ENCODE assay signal across 8 cellular contexts in the genomic region with DNA sequence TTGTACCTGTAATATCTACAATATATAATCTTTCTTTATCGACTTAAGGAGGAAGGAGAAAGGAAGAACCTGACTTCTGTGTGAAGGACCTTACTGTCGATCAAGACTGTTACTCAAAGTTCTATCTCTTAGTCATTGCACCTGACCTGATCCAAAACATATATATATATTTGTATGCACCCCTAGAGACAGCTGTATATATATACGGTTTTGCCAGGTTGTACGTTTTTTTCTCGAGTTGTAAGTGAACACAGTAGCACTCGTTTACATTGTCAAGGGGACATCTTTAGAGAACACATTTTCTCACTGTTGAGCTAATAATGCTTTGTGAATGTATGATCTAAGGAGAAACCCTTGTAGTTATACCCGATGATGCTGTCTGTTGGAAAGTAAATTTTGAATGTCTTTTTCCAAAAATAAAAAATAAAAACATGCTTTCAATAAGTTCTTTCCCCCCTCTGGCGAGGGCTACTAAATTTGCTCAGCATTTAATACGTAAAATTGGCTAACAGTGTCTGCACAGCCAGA. TPM values are rescaled to one million over a fixed set of nuclear protein-coding genes. Genes with fewer than 3 reads are reported as not detected.
A peak's percentile ranks its signal among the peaks of the same experiment; 100 is the strongest.
DNase-seq lines count a peak whose midpoint lies in the region; ATAC-seq and TF ChIP-seq lines count a peak whose summit lies in the region.

No MANE protein-coding gene starts in this region.

- no peaks in the 10 kb centered on the region for H3K27me3 Mint-ChIP-seq in activated T-helper 17 cell treated with anti-CD3 and anti-CD28 coated beads, Interleukin-2, amount 50 U/mL, for 72 hours

- H3K27ac ChIP-seq in tibial nerve: peak overlapping the region; percentile 22 to 89 (median 88)

- H3K36me3 Mint-ChIP-seq in activated T-helper 17 cell treated with anti-CD3 and anti-CD28 coated beads, Interleukin-2, amount 50 U/mL, for 72 hours (ENCODE audit: low read depth): peaks cover 43% of the 10 kb centered on the region

- H3K4me1 Mint-ChIP-seq in activated T-helper 17 cell treated with anti-CD3 and anti-CD28 coated beads, Interleukin-2, amount 50 U/mL, for 72 hours: peaks cover 19% of the 10 kb centered on the region

- intact Hi-C loops in left colon (cut with DNase I, micrococcal nuclease): no loop called here

- no peaks in the 10 kb centered on the region for H3K9me3 Mint-ChIP-seq in activated T-helper 17 cell treated with anti-CD3 and anti-CD28 coated beads, Interleukin-2, amount 50 U/mL, for 72 hours

- TF ChIP-seq EP300 in tibial nerve (IDR thresholded peaks at IDR 0.05): no peak

- H3K4me1 ChIP-seq in tibial nerve: peaks cover 0 to 36% (median 15%) of the 10 kb centered on the region in 4 donors

- H3K4me3 ChIP-seq in tibial nerve: peak overlapping the region; percentile 56 to 93 (median 71)

- H3K36me3 ChIP-seq in tibial nerve: peaks cover 0 to 17% (median 3%) of the 10 kb centered on the region in 3 donors

- no peak for TF ChIP-seq POLR2A in tibial nerve (IDR thresholded peaks at IDR 0.05)

- no peaks in the 10 kb centered on the region for H3K27me3 ChIP-seq in tibial nerve

- DNase-seq in CD1c-positive myeloid dendritic cell (ENCODE audit: extremely low spot score): peak; percentile 34
- no peak for DNase-seq in left colon
- DNase-seq in tibial nerve (ENCODE audit: low spot score in 2 of 2): no peak
- DNase-seq in SK-N-DZ (ENCODE audit: low spot score): no peak
- no peak for DNase-seq in NCI-H1417 treated with DMSO at 0.1 percent for 48 hours (lab: John Stamatoyannopoulos, UW)
- DNase-seq in activated CD4-positive, alpha-beta T cell treated with anti-CD3 and anti-CD28 coated beads for 48 hours: no peak

- peak overlapping the region; percentile 96 for H3K27ac Mint-ChIP-seq in activated T-helper 17 cell treated with anti-CD3 and anti-CD28 coated beads, Interleukin-2, amount 50 U/mL, for 72 hours

- no peaks in the 10 kb centered on the region for H3K9me3 ChIP-seq in tibial nerve

- peak; percentile 10 for ATAC-seq in HG02970 (IDR thresholded peaks at IDR 0.05; ENCODE audit: low FRiP score, unreplicated experiment)
- no peak for ATAC-seq in activated T-helper 17 cell treated with anti-CD3 and anti-CD28 coated beads, Interleukin-2, amount 50 U/mL, for 72 hours (replicated peaks)
- ATAC-seq in left colon: peak; percentile 1

- H3K4me3 Mint-ChIP-seq in activated T-helper 17 cell treated with anti-CD3 and anti-CD28 coated beads, Interleukin-2, amount 50 U/mL, for 72 hours: peak overlapping the region; percentile 99

- WGBS in tibial nerve, 2 donors: 50 to 51% methylated on average over 9 of the region's 9 CpGs

- no peak for TF ChIP-seq CTCF in tibial nerve (IDR thresholded peaks at IDR 0.05)

RNA-seq across cellular contexts. Expression of a gene that starts 0.5 kb away (rescaled TPM):
- 10 to 100 TPM; 12.3 to 12.6 TPM for total RNA-seq in activated T-helper 17 cell treated with anti-CD3 and anti-CD28 coated beads, Interleukin-2, amount 50 U/mL, for 72 hours
- total RNA-seq in left colon (1 to 10 TPM; 7.2 to 9.4 TPM), tibial nerve (10 to 100 TPM in 1 of 4 donors, 1 to 10 TPM in 3; 2.9 to 23.1 (median 3.6) TPM)
- 3.1 and 5.0 TPM in 2 replicates for polyA plus RNA-seq in SK-N-DZ (2014; cell fraction: cytosol; rRNA removed)
- 6.8 and 20.8 TPM in 2 replicates for polyA plus RNA-seq in SK-N-DZ (2014; cell fraction: nucleus; rRNA removed)

RNA-seq across cellular contexts. Expression of a gene that starts 58.7 kb away (rescaled TPM):
- total RNA-seq in activated T-helper 17 cell treated with anti-CD3 and anti-CD28 coated beads, Interleukin-2, amount 50 U/mL, for 72 hours: 100 to 1,000 TPM; 106 to 134 TPM
- total RNA-seq in left colon: 10 to 100 TPM; 23.2 to 25.8 TPM
- 10 to 100 TPM; 30.3 to 38.0 (median 31.6) TPM for total RNA-seq in tibial nerve
- 114 and 180 TPM in 2 replicates for polyA plus RNA-seq in SK-N-DZ (2014; cell fraction: cytosol; rRNA removed)
- polyA plus RNA-seq in SK-N-DZ (2014; cell fraction: nucleus; rRNA removed): 164 and 168 TPM in 2 replicates
